Comparison of ENCODE assay signal across 8 cellular contexts in the genomic region with DNA sequence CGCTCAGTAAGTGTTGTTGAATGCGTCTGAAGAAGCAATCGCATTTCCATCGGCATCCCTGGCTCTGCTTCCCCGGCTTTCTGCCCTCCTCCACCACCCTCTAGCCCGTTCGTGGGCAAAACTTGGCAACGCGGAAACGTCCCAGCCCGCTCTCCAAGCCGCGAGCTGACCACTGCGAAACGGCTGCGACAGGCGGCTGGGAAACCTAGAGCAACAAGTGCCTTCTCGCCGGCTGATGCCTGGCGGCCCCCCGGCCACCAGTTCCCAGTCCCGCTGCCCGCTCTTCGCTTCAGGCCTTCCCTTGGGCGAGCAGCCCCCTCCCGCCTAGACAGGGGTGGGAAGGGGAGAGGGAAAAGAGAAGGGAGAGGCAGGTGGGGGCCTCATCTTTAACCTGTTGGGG. TPM values are rescaled to one million over a fixed set of nuclear protein-coding genes. Genes with fewer than 3 reads are reported as not detected.
DNase-seq lines count a peak whose midpoint lies in the region; ATAC-seq and TF ChIP-seq lines count a peak whose summit lies in the region.

No MANE protein-coding gene starts in this region.

- H3K9me3 ChIP-seq in Peyer's patch = no peaks in the 10 kb centered on the region
- no peaks in the 10 kb centered on the region for H3K9me3 ChIP-seq in psoas muscle

- intact Hi-C loops in psoas muscle (cut with DNase I) = loop anchor here (5.0 to 10.0 kb wide), 2 partner anchors 232 to 240 kb away; no protein-coding TSS in a partner anchor

- TF ChIP-seq POLR2A in Peyer's patch (IDR thresholded peaks at IDR 0.05) (no peak), erythroblast (IDR thresholded peaks at IDR 0.05; ENCODE audit: low read length) (no peak)

- H3K4me1 ChIP-seq in Peyer's patch (peaks cover 0 to 30% (median 6%) of the 10 kb centered on the region in 4 donors), psoas muscle (peaks cover 12% of the 10 kb centered on the region)

- peak overlapping the region; percentile 33 for H3K4me3 ChIP-seq in GM06990 (replicated peaks; ENCODE audit: low read depth, low read length)
- peak overlapping the region in 3 of 4 donors; percentile 48 to 61 (median 59) for H3K4me3 ChIP-seq in Peyer's patch
- H3K4me3 ChIP-seq in psoas muscle = peak overlapping the region; percentile 71

- no peak overlapping the region for H3K27ac ChIP-seq in Peyer's patch
- H3K27ac ChIP-seq in psoas muscle = no peak overlapping the region

- 3 to 5% (median 4%) methylated on average over 16 to 26 of the region's 26 CpGs for WGBS in psoas muscle, 3 donors

- DNase-seq in GM06990 (ENCODE audit: extremely low read depth, insufficient read length) = no peak
- no peak for DNase-seq in Peyer's patch
- DNase-seq in erythroblast (lab: John Stamatoyannopoulos, UW) = peak; percentile 3 to 8
- no peak for DNase-seq in psoas muscle
- DNase-seq in islet precursor cell = no peak
- no peak for DNase-seq in ureter (ENCODE audit: low spot score)
- DNase-seq in SHP77 (lab: John Stamatoyannopoulos, UW) = no peak
- no peak for DNase-seq in NCI-H524 treated with DMSO at 0.1 percent for 48 hours (lab: John Stamatoyannopoulos, UW)

- H3K36me3 ChIP-seq in GM06990 (ENCODE audit: control insufficient read depth, insufficient read depth, low read length) = no peaks in the 10 kb centered on the region
- H3K36me3 ChIP-seq in Peyer's patch = no peaks in the 10 kb centered on the region
- H3K36me3 ChIP-seq in psoas muscle (ENCODE audit: insufficient read depth in 1 of 2, low read depth in 1 of 2) = no peaks in the 10 kb centered on the region

- no peak for TF ChIP-seq CTCF in GM06990 (IDR thresholded peaks at IDR 0.05; ENCODE audit: insufficient read depth, low read length, poor library complexity, severe bottlenecking)
- no peak for TF ChIP-seq CTCF in Peyer's patch (IDR thresholded peaks at IDR 0.05)
- TF ChIP-seq CTCF in psoas muscle (IDR thresholded peaks at IDR 0.05) = no peak

- ATAC-seq in psoas muscle = no peak

- H3K27me3 ChIP-seq in GM06990 (replicated peaks; ENCODE audit: control insufficient read depth, insufficient read depth, low read length) = peaks cover 3% of the 10 kb centered on the region
- H3K27me3 ChIP-seq in Peyer's patch = no peaks in the 10 kb centered on the region
- H3K27me3 ChIP-seq in psoas muscle (ENCODE audit: insufficient read depth in 3 of 3, low read length in 2 of 3) = peaks cover 0 to 92% (median 6%) of the 10 kb centered on the region in 3 donors

RNA-seq across cellular contexts. Expression of gene CITED1, which starts 0.8 kb away (rescaled TPM):
- total RNA-seq in Peyer's patch (not detected), psoas muscle (1 to 10 TPM in 1 of 4 donors, not detected in 3; 2.3 TPM), ureter (not detected)
- polyA plus RNA-seq in psoas muscle = under 1 TPM; 0.19 to 0.96 (median 0.59) TPM

RNA-seq across cellular contexts. Expression of gene RPS4X, which starts 27.8 kb away (rescaled TPM):
- total RNA-seq in Peyer's patch = 100 to 1,000 TPM; 263 to 912 (median 486) TPM
- total RNA-seq in psoas muscle = 100 to 1,000 TPM; 481 to 670 (median 523) TPM
- 100 to 1,000 TPM; 587 to 950 (median 770) TPM for polyA plus RNA-seq in psoas muscle
- 1,737 TPM for total RNA-seq in ureter

Comparison
In these comparisons a context has a peak if more than half of its experiments do, and no peak if none do; other contexts are left out.
1. DNase-seq: peak in erythroblast (2 of 2); none in GM06990 (single experiment), Peyer's patch (0 of 3), psoas muscle (0 of 2), islet precursor cell (single experiment), ureter (single experiment), SHP77 (0 of 2) and NCI-H524 treated with DMSO at 0.1 percent for 48 hours (single experiment).
2. Peak in every context shown above with its lines, with median percentiles within 50 percentile points of each other: H3K4me3 ChIP-seq.